In the genomic region with DNA sequence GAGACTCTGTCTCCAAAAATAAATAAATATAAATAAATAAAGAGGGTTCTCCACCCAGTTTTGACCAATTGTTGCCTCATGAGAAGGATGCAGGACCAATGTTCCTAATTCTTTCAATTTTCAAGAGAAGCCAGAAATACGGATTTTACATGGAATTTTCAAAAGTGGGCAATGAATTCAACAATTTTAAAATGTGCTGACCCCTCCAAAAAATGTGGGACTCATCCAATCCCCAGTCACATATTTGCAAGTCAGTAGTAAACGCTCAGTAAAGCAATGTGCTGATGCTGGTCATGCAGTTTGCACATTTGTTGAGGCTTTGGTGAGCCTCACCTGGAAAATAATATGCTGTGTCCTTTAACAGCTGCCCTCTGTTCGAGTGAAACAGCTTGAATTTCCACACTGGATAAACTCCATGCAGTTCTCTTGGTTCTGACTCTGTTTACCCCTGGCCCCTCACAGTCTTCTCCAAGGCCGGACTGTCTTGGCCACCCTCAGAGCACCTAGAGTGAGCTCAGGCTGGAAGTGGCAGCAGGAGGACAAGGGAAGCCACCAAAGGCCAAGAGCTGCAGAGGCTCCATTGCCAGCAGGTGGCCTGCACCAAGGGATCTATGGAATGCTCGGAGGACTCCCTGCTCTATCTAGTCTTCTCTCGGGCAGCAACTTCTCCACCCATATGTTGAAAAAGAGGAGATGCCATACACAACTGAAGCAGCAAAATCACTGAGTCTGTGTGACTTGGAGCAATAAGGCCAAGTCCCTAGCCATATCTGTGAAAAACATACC, we compare ENCODE assay signal across 1 cellular context.
TF ChIP-seq lines count a peak whose summit lies in the region.

No MANE protein-coding gene starts in this region.

TF ChIP-seq in HepG2, 621 proteins besides CTCF, POLR2A, EP300 and RAD21 (continued from another document):
- TF ChIP-seq ZNF407 (CRISPR knock-in tag; IDR thresholded peaks at IDR 0.05; ENCODE audit: not compliant biosample characterization): no peak
TF ChIP-seq in HepG2: peak in this region for 2.
